In genomic region chr15:70528270-70528706, GRCh38 we compare ENCODE assay signal across 8 cellular contexts.
DNase-seq lines count a peak whose midpoint lies in the region; ATAC-seq lines count a peak whose summit lies in the region.

No MANE protein-coding gene starts in this region.

- no peaks in the 10 kb centered on the region for H3K27me3 Mint-ChIP-seq in activated naive CD8-positive, alpha-beta T cell treated with anti-CD3 and anti-CD28 coated beads, Interleukin-2, amount 10 ng/mL, durations not matched to agents 7 days and 5 days

- H3K4me3 Mint-ChIP-seq in activated naive CD8-positive, alpha-beta T cell treated with anti-CD3 and anti-CD28 coated beads, Interleukin-2, amount 10 ng/mL, durations not matched to agents 7 days and 5 days, result peak overlapping the region; percentile 74

- H3K27ac Mint-ChIP-seq in activated naive CD8-positive, alpha-beta T cell treated with anti-CD3 and anti-CD28 coated beads, Interleukin-2, amount 10 ng/mL, durations not matched to agents 7 days and 5 days, result peak overlapping the region; percentile 93

- POLR2A ChIA-PET in activated naive CD8-positive, alpha-beta T cell treated with anti-CD3 and anti-CD28 coated beads, Interleukin-2, amount 10 ng/mL, durations not matched to agents 7 days and 5 days (lab: Charles Lee), result interaction anchor here (0.7 to 2.0 kb wide), 9 partner anchors 9 to 431 kb away, joined by 3 to 14 read pairs (median 4); partner anchors contain the start of gene TLE3

- peak; percentile 28 for DNase-seq in activated CD4-positive, CD25-positive, alpha-beta regulatory T cell treated with anti-CD3 and anti-CD28 coated beads, Interleukin-2, amount 50 U/mL, for 16 hours (ENCODE audit: low read depth, low spot score)
- no peak for DNase-seq in activated CD4-positive, CD25-positive, alpha-beta regulatory T cell (lab: John Stamatoyannopoulos, UW)
- peak; percentile 89 for DNase-seq in SIG-M5 treated with dmso at 0.1 percent for 504 hours (lab: John Stamatoyannopoulos, UW; ENCODE audit: unreplicated experiment)
- peak; percentile 68 for DNase-seq in activated naive CD8-positive, alpha-beta T cell treated with anti-CD3 and anti-CD28 coated beads, Interleukin-2, amount 10 ng/mL, durations not matched to agents 7 days and 5 days
- peak; percentile 30 for DNase-seq in pons (ENCODE audit: low spot score)
- no peak for DNase-seq in SK-N-DZ (ENCODE audit: low spot score)
- DNase-seq in NCI-H2171 treated with DMSO at 0.1 percent for 48 hours (lab: John Stamatoyannopoulos, UW), result no peak

- peak; percentile 87 for ATAC-seq in HG03159 (IDR thresholded peaks at IDR 0.05; ENCODE audit: unreplicated experiment)
- peak; percentile 95 for ATAC-seq in activated naive CD8-positive, alpha-beta T cell treated with anti-CD3 and anti-CD28 coated beads, Interleukin-2, amount 10 ng/mL, durations not matched to agents 7 days and 5 days (ENCODE audit: low read depth)

- peaks cover 12% of the 10 kb centered on the region for H3K36me3 Mint-ChIP-seq in activated naive CD8-positive, alpha-beta T cell treated with anti-CD3 and anti-CD28 coated beads, Interleukin-2, amount 10 ng/mL, durations not matched to agents 7 days and 5 days

- H3K4me1 Mint-ChIP-seq in activated naive CD8-positive, alpha-beta T cell treated with anti-CD3 and anti-CD28 coated beads, Interleukin-2, amount 10 ng/mL, durations not matched to agents 7 days and 5 days, result peaks cover 41% of the 10 kb centered on the region

- no peaks in the 10 kb centered on the region for H3K9me3 Mint-ChIP-seq in activated naive CD8-positive, alpha-beta T cell treated with anti-CD3 and anti-CD28 coated beads, Interleukin-2, amount 10 ng/mL, durations not matched to agents 7 days and 5 days

Comparison
In these comparisons a context has a peak if more than half of its experiments do, and no peak if none do; other contexts are left out.
1. DNase-seq: peak in activated CD4-positive, CD25-positive, alpha-beta regulatory T cell treated with anti-CD3 and anti-CD28 coated beads, Interleukin-2, amount 50 U/mL, for 16 hours (single experiment), SIG-M5 treated with dmso at 0.1 percent for 504 hours (single experiment), activated naive CD8-positive, alpha-beta T cell treated with anti-CD3 and anti-CD28 coated beads, Interleukin-2, amount 10 ng/mL, durations not matched to agents 7 days and 5 days (single experiment) and pons (single experiment); none in activated CD4-positive, CD25-positive, alpha-beta regulatory T cell (0 of 4), SK-N-DZ (single experiment) and NCI-H2171 treated with DMSO at 0.1 percent for 48 hours (single experiment).